In the genomic region with DNA sequence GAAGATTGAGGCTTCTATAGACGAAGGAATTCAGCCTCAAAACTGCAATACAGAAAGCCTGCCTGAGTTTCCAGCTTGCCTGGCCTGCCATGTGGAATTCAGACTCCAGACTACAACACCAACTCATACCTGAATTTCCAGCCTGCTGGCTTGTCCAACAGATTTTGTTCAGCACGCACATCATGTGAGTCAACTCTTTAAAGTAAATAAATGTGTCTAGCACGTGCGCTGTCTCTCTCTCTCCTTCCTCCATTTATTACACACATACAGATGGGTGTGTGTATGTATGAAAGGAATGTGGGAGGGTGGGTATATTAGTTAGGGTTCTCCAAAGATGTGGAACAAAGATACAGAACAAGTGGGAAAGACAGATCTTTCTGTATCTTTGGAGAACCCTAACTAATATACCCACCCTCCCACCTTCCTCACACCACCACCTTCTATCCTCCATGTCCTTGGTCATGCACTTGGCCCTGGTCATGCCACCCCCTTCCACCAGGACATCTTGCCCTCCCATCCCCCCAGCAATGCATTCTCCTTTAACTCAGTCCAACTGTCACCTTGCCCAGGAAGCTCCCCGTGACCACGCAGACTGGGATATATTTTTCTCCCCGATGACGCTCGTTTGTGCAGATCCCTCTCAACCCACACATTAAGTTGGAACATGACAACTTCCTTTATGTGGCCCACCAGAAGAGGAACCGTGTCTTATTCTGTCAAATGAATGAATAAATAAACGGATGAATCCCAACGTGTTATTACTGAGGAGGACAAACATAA, we compare ENCODE assay signal across 16 cellular contexts.
A peak's percentile ranks its signal among the peaks of the same experiment; 100 is the strongest.
DNase-seq lines count a peak whose midpoint lies in the region; ATAC-seq and TF ChIP-seq lines count a peak whose summit lies in the region.
"Had no signal": no experiment of that assay in that cellular context is flagged by ENCODE, and none has a peak within 500 bp of the region (broad histone marks: within the 10 kb centered on the region; RNA-seq: fewer than 3 reads in every experiment).

No MANE protein-coding gene starts in this region.

- H3K4me3 Mint-ChIP-seq in neural crest cell (no peak overlapping the region), progenitor cell of endocrine pancreas (ENCODE audit: low read depth) (no peak overlapping the region)
- H3K4me3 Mint-ChIP-seq: activated CD4-positive, alpha-beta T cell treated with anti-CD3 and anti-CD28 coated beads for 36 hours; naive B cell had no signal

- H3K27me3 Mint-ChIP-seq in neural crest cell (ENCODE audit: low read depth) (peaks cover 3% of the 10 kb centered on the region), progenitor cell of endocrine pancreas (peaks cover 4% of the 10 kb centered on the region)
- H3K27me3 Mint-ChIP-seq: activated CD4-positive, alpha-beta T cell treated with anti-CD3 and anti-CD28 coated beads for 36 hours; naive B cell had no signal

- no peak for ATAC-seq in GM19463 (IDR thresholded peaks at IDR 0.05; ENCODE audit: unreplicated experiment)
- ATAC-seq: activated CD4-positive, alpha-beta T cell treated with anti-CD3 and anti-CD28 coated beads for 36 hours; HepG2 had no signal

- H3K9me3 ChIP-seq in ovary = no peaks in the 10 kb centered on the region
- H3K9me3 ChIP-seq: sigmoid colon had no signal

- intact Hi-C loops in ovary (cut with DNase I) = no loop called here

- no peak for TF ChIP-seq CTCF in epithelial cell of esophagus (IDR thresholded peaks at IDR 0.05; ENCODE audit: insufficient read depth, low read depth, low read length, missing control alignments)
- TF ChIP-seq CTCF in neural crest cell (conservative IDR thresholded peaks at IDR 0.05) = no peak
- TF ChIP-seq CTCF in progenitor cell of endocrine pancreas (IDR thresholded peaks at IDR 0.05; ENCODE audit: unreplicated experiment) = no peak
- TF ChIP-seq CTCF in ovary (IDR thresholded peaks at IDR 0.05) = no peak

- TF ChIP-seq POLR2A in ovary (IDR thresholded peaks at IDR 0.05) = no peak

- TF ChIP-seq EP300 in ovary (IDR thresholded peaks at IDR 0.05) = no peak

- H3K36me3 Mint-ChIP-seq in neural crest cell (ENCODE audit: low read depth) (peaks cover 4% of the 10 kb centered on the region), progenitor cell of endocrine pancreas (ENCODE audit: insufficient read depth) (no peaks in the 10 kb centered on the region)
- H3K36me3 Mint-ChIP-seq: naive B cell had no signal

- 43 to 53% (median 44%) methylated on average over 12 of the region's 12 CpGs for WGBS in ovary, 3 donors

- peak; percentile 98 for DNase-seq in ELR (ENCODE audit: low read depth)
- peak; percentile 62 for DNase-seq in NCI-H226
- peak; percentile 95 for DNase-seq in epithelial cell of esophagus (ENCODE audit: low read depth)
- no peak for DNase-seq in neural crest cell (ENCODE audit: low read depth, low spot score)
- no peak for DNase-seq in T-helper 9 cell
- no peak for DNase-seq in progenitor cell of endocrine pancreas (ENCODE audit: low spot score, unreplicated experiment)
- DNase-seq in ovary = no peak
- DNase-seq: activated CD4-positive, alpha-beta T cell treated with anti-CD3 and anti-CD28 coated beads for 36 hours; central memory CD4-positive, alpha-beta T cell; naive B cell; NCI-H146; NK-92 treated with Interleukin-12 subunit alpha and Interleukin-12 subunit beta, amount 100 ng/mL, for 24 hours; sigmoid colon had no signal

- H3K4me3 ChIP-seq in epithelial cell of esophagus (ENCODE audit: low read length) = no peak overlapping the region
- no peak overlapping the region for H3K4me3 ChIP-seq in ovary
- H3K4me3 ChIP-seq: sigmoid colon had no signal

- H3K36me3 ChIP-seq in ovary = no peaks in the 10 kb centered on the region
- H3K36me3 ChIP-seq: sigmoid colon had no signal

- no peaks in the 10 kb centered on the region for H3K4me1 ChIP-seq in ovary (ENCODE audit: insufficient read depth)
- H3K4me1 ChIP-seq: sigmoid colon had no signal

- H3K27me3 ChIP-seq in ovary = no peaks in the 10 kb centered on the region
- H3K27me3 ChIP-seq: sigmoid colon had no signal

- peak overlapping the region; percentile 41 for H3K27ac Mint-ChIP-seq in neural crest cell (ENCODE audit: unreplicated experiment)
- no peak overlapping the region for H3K27ac Mint-ChIP-seq in progenitor cell of endocrine pancreas
- H3K27ac Mint-ChIP-seq: activated CD4-positive, alpha-beta T cell treated with anti-CD3 and anti-CD28 coated beads for 36 hours; activated T-helper 2 cell treated with anti-CD3 and anti-CD28 coated beads, Interferon-gamma antibody, Interleukin-2, Interleukin-4, amounts not matched to agents 10 μg/mL and 5 μg/mL and 100 μg/mL, durations not matched to agents 14 hours and 24 hours and 36 hours; naive B cell had no signal

- H3K4me1 Mint-ChIP-seq in neural crest cell (peaks cover 18% of the 10 kb centered on the region), progenitor cell of endocrine pancreas (ENCODE audit: low read depth) (no peaks in the 10 kb centered on the region)
- H3K4me1 Mint-ChIP-seq: activated CD4-positive, alpha-beta T cell treated with anti-CD3 and anti-CD28 coated beads for 36 hours; naive B cell had no signal

- no peak overlapping the region for H3K27ac ChIP-seq in ovary
- H3K27ac ChIP-seq: sigmoid colon had no signal

- H3K9me3 Mint-ChIP-seq in neural crest cell = peaks cover 4% of the 10 kb centered on the region
- H3K9me3 Mint-ChIP-seq in progenitor cell of endocrine pancreas (ENCODE audit: low read depth) = peaks cover 7% of the 10 kb centered on the region

Comparison
In these comparisons a context has a peak if more than half of its experiments do, and no peak if none do; other contexts are left out.
1. DNase-seq: peak in ELR (single experiment), NCI-H226 (single experiment) and epithelial cell of esophagus (single experiment); none in neural crest cell (single experiment), T-helper 9 cell (single experiment), progenitor cell of endocrine pancreas (single experiment) and ovary (0 of 5).